8 cellular contexts compared by ENCODE assay signal in genomic region chr5:171418316-171418981, GRCh38. TPM values are rescaled to one million over a fixed set of nuclear protein-coding genes. Genes with fewer than 3 reads are reported as not detected.
DNase-seq lines count a peak whose midpoint lies in the region; ATAC-seq and TF ChIP-seq lines count a peak whose summit lies in the region.

No MANE protein-coding gene starts in this region.

- peak overlapping the region; percentile 63 for H3K27ac Mint-ChIP-seq in T-helper 17 cell

- H3K27me3 ChIP-seq in brain microvascular endothelial cell (replicated peaks), result peaks cover 10% of the 10 kb centered on the region

- H3K27ac ChIP-seq in brain microvascular endothelial cell, result no peak overlapping the region

- peaks cover 8% of the 10 kb centered on the region for H3K36me3 ChIP-seq in brain microvascular endothelial cell (replicated peaks)

- H3K4me3 Mint-ChIP-seq in T-helper 17 cell, result peak overlapping the region; percentile 92

- peaks cover 5% of the 10 kb centered on the region for H3K27me3 Mint-ChIP-seq in T-helper 17 cell

- H3K4me3 ChIP-seq in brain microvascular endothelial cell (ENCODE audit: low read depth, low read length) (peak overlapping the region; percentile 40), iPS-11a (ENCODE audit: low read depth, low read length) (peak overlapping the region; percentile 47), retinal pigment epithelial cell (ENCODE audit: low read length) (peak overlapping the region; percentile 75)

- in situ Hi-C loops in brain microvascular endothelial cell (cut with HindIII; ENCODE audit: low pct_ligation_motif_present, low sequenced_read_pairs), result loop anchor here (25.0 kb wide), 2 partner anchors 219 to 444 kb away; no protein-coding TSS in a partner anchor

- H3K9me3 ChIP-seq in T-helper 17 cell (ENCODE audit: control insufficient read depth, low read length, poor library complexity, severe bottlenecking), result no peaks in the 10 kb centered on the region

- no peaks in the 10 kb centered on the region for H3K36me3 Mint-ChIP-seq in T-helper 17 cell (ENCODE audit: low read depth)

- peaks cover 10% of the 10 kb centered on the region for H3K4me1 Mint-ChIP-seq in T-helper 17 cell

- peak; percentile 60 for DNase-seq in GM04504 (ENCODE audit: low read depth)
- DNase-seq in H4 (ENCODE audit: low spot score), result peak; percentile 75
- DNase-seq in LoVo (ENCODE audit: low spot score), result peak; percentile 84
- DNase-seq in T-helper 17 cell, result peak in 2 of 3 donors; percentile 29 to 32
- peak; percentile 79 for DNase-seq in brain microvascular endothelial cell
- DNase-seq in retinal pigment epithelial cell (ENCODE audit: low read depth), result no peak
- DNase-seq in central memory CD4-positive, alpha-beta T cell, result no peak

- TF ChIP-seq CTCF in brain microvascular endothelial cell (IDR thresholded peaks at IDR 0.05; ENCODE audit: low read depth, low read length, missing control alignments) (peak; percentile 96), retinal pigment epithelial cell (conservative IDR thresholded peaks at IDR 0.05; ENCODE audit: low read depth, low read length) (peak; percentile 82)

- ATAC-seq in T-helper 17 cell, result peak; percentile 64

RNA-seq across cellular contexts. Expression of gene FGF18, which starts 1.0 kb away (rescaled TPM):
- not detected in 2 replicates for total RNA-seq in H4 (2014; rRNA removed; shearing (Covaris generic))
- total RNA-seq in T-helper 17 cell, result under 1 TPM; 0.44 to 0.50 TPM

RNA-seq across cellular contexts. Expression of gene NPM1, which starts 30.8 kb away (rescaled TPM):
- total RNA-seq in H4 (2014; rRNA removed; shearing (Covaris generic)), result 2,050 and 2,786 TPM in 2 replicates
- 1,000 to 10,000 TPM; 1,005 to 1,022 TPM for total RNA-seq in T-helper 17 cell

Comparison
In these comparisons a context has a peak if more than half of its experiments do, and no peak if none do; other contexts are left out.
1. DNase-seq: peak in GM04504 (single experiment), H4 (single experiment), LoVo (single experiment), T-helper 17 cell (2 of 3) and brain microvascular endothelial cell (single experiment); none in retinal pigment epithelial cell (single experiment) and central memory CD4-positive, alpha-beta T cell (single experiment).
2. Peak in every context shown above with its lines, with median percentiles within 50 percentile points of each other: H3K4me3 ChIP-seq.